ENCODE assay signal across 28 cellular contexts in genomic region chr2:220185766-220186165, GRCh38.
"Had no signal": no experiment of that assay in that cellular context is flagged by ENCODE, and none has a peak within 500 bp of the region (broad histone marks: within the 10 kb centered on the region; RNA-seq: fewer than 3 reads in every experiment).

No MANE protein-coding gene starts in this region.

- H3K9me3 Mint-ChIP-seq: activated CD4-positive, alpha-beta T cell treated with anti-CD3 and anti-CD28 coated beads, Interleukin-2, amount 10 ng/mL, durations not matched to agents 7 days and 5 days; T-helper 2 cell treated with Interferon-gamma antibody and Interleukin-4, amounts not matched to agents 5 μg/mL and 100 μg/mL, for 36 hours had no signal

- ATAC-seq: activated CD8-positive, alpha-beta memory T cell treated with anti-CD3 and anti-CD28 coated beads, Interleukin-2, amount 10 ng/mL, durations not matched to agents 7 days and 5 days; activated CD8-positive, alpha-beta T cell treated with anti-CD3 and anti-CD28 coated beads for 36 hours; activated naive CD8-positive, alpha-beta T cell treated with anti-CD3 and anti-CD28 coated beads, Interleukin-2, amount 50 U/mL, for 24 hours; body of pancreas; esophagus mucosa; left ventricle myocardium superior; natural killer cell; T-cell had no signal

- DNase-seq: activated CD4-positive, alpha-beta T cell treated with anti-CD3 and anti-CD28 coated beads, Interleukin-2, amount 10 ng/mL, durations not matched to agents 7 days and 5 days; activated CD4-positive, CD25-positive, alpha-beta regulatory T cell treated with anti-CD3 and anti-CD28 coated beads, Interleukin-2, amount 50 U/mL, for 72 hours; activated CD8-positive, alpha-beta memory T cell treated with anti-CD3 and anti-CD28 coated beads, Interleukin-2, amount 10 ng/mL, durations not matched to agents 7 days and 5 days; activated CD8-positive, alpha-beta T cell treated with anti-CD3 and anti-CD28 coated beads for 36 hours; activated effector memory CD4-positive, alpha-beta T cell treated with anti-CD3 and anti-CD28 coated beads, Interleukin-2, amount 50 U/mL, for 16 hours; activated naive CD4-positive, alpha-beta T cell treated with anti-CD3 and anti-CD28 coated beads, Interleukin-2, amount 50 U/mL, for 16 hours; activated naive CD8-positive, alpha-beta T cell treated with anti-CD3 and anti-CD28 coated beads, Interleukin-2, amount 50 U/mL, for 24 hours; activated T-cell treated with anti-CD3 and anti-CD28 coated beads for 4 hours; anterior cingulate cortex; body of pancreas; effector CD4-positive, alpha-beta T cell; foreskin melanocyte; hippocampal formation; left ventricle myocardium superior; mammary epithelial cell; midbrain; natural killer cell; spleen; stimulated activated CD4-positive, alpha-beta T cell treated with anti-CD3 and anti-CD28 coated beads, Interleukin-4, amount 100 ng/mL, for 1 hour; stimulated activated naive CD4-positive, alpha-beta T cell; T-cell; upper lobe of left lung; WERI-Rb-1 had no signal

- H3K36me3 Mint-ChIP-seq: activated CD8-positive, alpha-beta memory T cell treated with anti-CD3 and anti-CD28 coated beads, Interleukin-2, amount 10 ng/mL, durations not matched to agents 7 days and 5 days; natural killer cell; T-cell had no signal

- H3K4me1 Mint-ChIP-seq: activated CD4-positive, alpha-beta T cell treated with anti-CD3 and anti-CD28 coated beads, Interleukin-2, amount 10 ng/mL, durations not matched to agents 7 days and 5 days; activated CD8-positive, alpha-beta memory T cell treated with anti-CD3 and anti-CD28 coated beads, Interleukin-2, amount 10 ng/mL, durations not matched to agents 7 days and 5 days; activated naive CD8-positive, alpha-beta T cell treated with anti-CD3 and anti-CD28 coated beads, Interleukin-2, amount 50 U/mL, for 24 hours; natural killer cell; T-cell had no signal

- H3K36me3 ChIP-seq: cardiac muscle cell, spleen, thoracic aorta, upper lobe of left lung, WERI-Rb-1 had no signal

- H3K27me3 Mint-ChIP-seq: activated CD4-positive, alpha-beta T cell treated with anti-CD3 and anti-CD28 coated beads, Interleukin-2, amount 10 ng/mL, durations not matched to agents 7 days and 5 days; activated CD8-positive, alpha-beta memory T cell treated with anti-CD3 and anti-CD28 coated beads, Interleukin-2, amount 10 ng/mL, durations not matched to agents 7 days and 5 days; activated CD8-positive, alpha-beta T cell treated with anti-CD3 and anti-CD28 coated beads for 36 hours; activated naive CD8-positive, alpha-beta T cell treated with anti-CD3 and anti-CD28 coated beads, Interleukin-2, amount 50 U/mL, for 24 hours; dendritic cell treated with granulocyte-macrophage colony-stimulating factor and Interleukin-4, amounts not matched to agents 40 ng/mL and 50 ng/mL, for 4 days; T-cell had no signal

- H3K27ac ChIP-seq: body of pancreas, cardiac muscle cell, spleen, thoracic aorta, upper lobe of left lung, WERI-Rb-1 had no signal

- H3K27me3 ChIP-seq: body of pancreas, cardiac muscle cell, spleen, upper lobe of left lung had no signal

- H3K9me3 ChIP-seq: body of pancreas, thoracic aorta, upper lobe of left lung had no signal

- H3K4me1 ChIP-seq: body of pancreas, spleen, upper lobe of left lung had no signal

- H3K4me3 Mint-ChIP-seq: activated CD4-positive, alpha-beta T cell treated with anti-CD3 and anti-CD28 coated beads, Interleukin-2, amount 10 ng/mL, durations not matched to agents 7 days and 5 days; activated CD8-positive, alpha-beta memory T cell treated with anti-CD3 and anti-CD28 coated beads, Interleukin-2, amount 10 ng/mL, durations not matched to agents 7 days and 5 days; activated CD8-positive, alpha-beta T cell treated with anti-CD3 and anti-CD28 coated beads for 36 hours; activated naive CD8-positive, alpha-beta T cell treated with anti-CD3 and anti-CD28 coated beads, Interleukin-2, amount 50 U/mL, for 24 hours; dendritic cell treated with granulocyte-macrophage colony-stimulating factor and Interleukin-4, amounts not matched to agents 40 ng/mL and 50 ng/mL, for 4 days; natural killer cell; T-cell; T-helper 2 cell treated with Interferon-gamma antibody and Interleukin-4, amounts not matched to agents 5 μg/mL and 100 μg/mL, for 36 hours had no signal

- H3K4me3 ChIP-seq: body of pancreas, cardiac muscle cell, spleen, thoracic aorta, upper lobe of left lung had no signal

- H3K27ac Mint-ChIP-seq: activated CD4-positive, alpha-beta T cell treated with anti-CD3 and anti-CD28 coated beads, Interleukin-2, amount 10 ng/mL, durations not matched to agents 7 days and 5 days; activated CD8-positive, alpha-beta memory T cell treated with anti-CD3 and anti-CD28 coated beads, Interleukin-2, amount 10 ng/mL, durations not matched to agents 7 days and 5 days; activated CD8-positive, alpha-beta T cell treated with anti-CD3 and anti-CD28 coated beads for 36 hours; activated naive CD8-positive, alpha-beta T cell treated with anti-CD3 and anti-CD28 coated beads, Interleukin-2, amount 50 U/mL, for 24 hours; dendritic cell treated with granulocyte-macrophage colony-stimulating factor and Interleukin-4, amounts not matched to agents 40 ng/mL and 50 ng/mL, for 4 days; natural killer cell; T-cell; T-helper 2 cell treated with Interferon-gamma antibody and Interleukin-4, amounts not matched to agents 5 μg/mL and 100 μg/mL, for 36 hours had no signal
